In genomic region chr3:106829206-106829605, GRCh38 we compare ENCODE assay signal across 21 cellular contexts.
A peak's percentile ranks its signal among the peaks of the same experiment; 100 is the strongest.
DNase-seq lines count a peak whose midpoint lies in the region; ATAC-seq and TF ChIP-seq lines count a peak whose summit lies in the region.
"Had no signal": no experiment of that assay in that cellular context is flagged by ENCODE, and none has a peak within 500 bp of the region (broad histone marks: within the 10 kb centered on the region; RNA-seq: fewer than 3 reads in every experiment).

No MANE protein-coding gene starts in this region.

- TF ChIP-seq CTCF in AG10803 (conservative IDR thresholded peaks at IDR 0.05; ENCODE audit: low read length): no peak
- TF ChIP-seq CTCF in astrocyte of the cerebellum (IDR thresholded peaks at IDR 0.05; ENCODE audit: low read depth, low read length, missing control alignments): no peak
- no peak for TF ChIP-seq CTCF in brain microvascular endothelial cell (IDR thresholded peaks at IDR 0.05; ENCODE audit: low read depth, low read length, missing control alignments)

- DNase-seq in AG10803 (ENCODE audit: low read depth) (peak; percentile 57), HT1080 (ENCODE audit: low read depth) (peak; percentile 66), astrocyte of the cerebellum (ENCODE audit: low read depth) (peak; percentile 29), kidney tubule cell (ENCODE audit: low spot score) (peak; percentile 38), brain microvascular endothelial cell (no peak), iPS-NIHi7 (ENCODE audit: extremely low spot score) (no peak)
- DNase-seq: activated CD8-positive, alpha-beta memory T cell treated with anti-CD3 and anti-CD28 coated beads, Interleukin-2, amount 50 U/mL, for 48 hours; CD4-positive, CD25-positive, alpha-beta regulatory T cell; cerebellar nuclear complex; DMS79 treated with DMSO at 0.1 percent for 48 hours; NCI-H1436; NCI-H345; pancreas; SHP77 treated with DMSO at 0.1 percent for 48 hours; tibial artery had no signal

- H3K4me3 ChIP-seq in AG10803 (ENCODE audit: low read length) (no peak overlapping the region), astrocyte of the cerebellum (ENCODE audit: low read depth, low read length) (no peak overlapping the region), brain microvascular endothelial cell (ENCODE audit: low read depth, low read length) (no peak overlapping the region)
- H3K4me3 ChIP-seq: HAP-1, pancreas, skin epidermis, tibial artery had no signal

- H3K27ac ChIP-seq in brain microvascular endothelial cell: no peak overlapping the region
- H3K27ac ChIP-seq: pancreas, skin epidermis, tibial artery had no signal

- no peaks in the 10 kb centered on the region for H3K36me3 ChIP-seq in brain microvascular endothelial cell (replicated peaks)
- H3K36me3 ChIP-seq: HAP-1, pancreas, tibial artery had no signal

- ATAC-seq in GM21360 (IDR thresholded peaks at IDR 0.05; ENCODE audit: unreplicated experiment) (no peak), HG03175 (IDR thresholded peaks at IDR 0.05; ENCODE audit: unreplicated experiment) (no peak)
- ATAC-seq: activated naive CD4-positive, alpha-beta T cell treated with anti-CD3 and anti-CD28 coated beads, Interleukin-2, amount 50 U/mL, for 72 hours; pancreas; stimulated activated effector memory CD8-positive, alpha-beta T cell treated with anti-CD3 and anti-CD28 coated beads, Interleukin-12 subunit alpha, Interleukin-12 subunit beta, amount 100 ng/mL, for 72 hours had no signal

- no peaks in the 10 kb centered on the region for H3K27me3 ChIP-seq in brain microvascular endothelial cell (replicated peaks)
- H3K27me3 ChIP-seq: pancreas, tibial artery had no signal

- in situ Hi-C loops in astrocyte of the cerebellum (cut with HindIII; ENCODE audit: low sequenced_read_pairs): no loop called here
- in situ Hi-C loops in brain microvascular endothelial cell (cut with HindIII; ENCODE audit: low pct_ligation_motif_present, low sequenced_read_pairs): no loop called here

Comparison
In these comparisons a context has a peak if more than half of its experiments do, and no peak if none do; other contexts are left out.
1. DNase-seq: peak in AG10803 (single experiment), HT1080 (single experiment), astrocyte of the cerebellum (single experiment) and kidney tubule cell (single experiment); none in brain microvascular endothelial cell (single experiment) and iPS-NIHi7 (single experiment).